1 cellular context compared by ENCODE assay signal in genomic region chr19:17996826-17997316, GRCh38.
TF ChIP-seq lines count a peak whose summit lies in the region.

No MANE protein-coding gene starts in this region.

TF ChIP-seq in H1, 55 proteins besides CTCF, POLR2A, EP300 and RAD21 (continued from another document):
- 0 out of 4 replicates have a peak, but pooled peaks of 1 of the 2 experiments have one; percentile 45 for TF ChIP-seq SIN3A (conservative IDR thresholded peaks at IDR 0.05 in 1 of 2, IDR thresholded peaks at IDR 0.05 in 1 of 2; ENCODE audit: low read depth in 1 of 2, low read length in 2 of 2)
- no peak for TF ChIP-seq ATF2 (IDR thresholded peaks at IDR 0.05; ENCODE audit: low read length)
- no peak for TF ChIP-seq YY1 (IDR thresholded peaks at IDR 0.05; ENCODE audit: low read depth, low read length)
- no peak for TF ChIP-seq CHD2 (IDR thresholded peaks at IDR 0.05; ENCODE audit: low read length)
- TF ChIP-seq TAF1 (IDR thresholded peaks at IDR 0.05; ENCODE audit: low read depth, low read length): no peak
- no peak for TF ChIP-seq RNF2 (IDR thresholded peaks at IDR 0.05; ENCODE audit: borderline replicate concordance, low read depth, low read length, missing control alignments, poor library complexity, severe bottlenecking)
- no peak for TF ChIP-seq ASH2L (IDR thresholded peaks at IDR 0.05; ENCODE audit: low read length)
- TF ChIP-seq ZNF274 (IDR thresholded peaks at IDR 0.05; ENCODE audit: borderline replicate concordance, extremely low read depth, low read length): no peak
- TF ChIP-seq PHF8 (conservative IDR thresholded peaks at IDR 0.05; ENCODE audit: low read depth, low read length): no peak
- no peak for TF ChIP-seq SP2 (IDR thresholded peaks at IDR 0.05; ENCODE audit: low read length)
- no peak for TF ChIP-seq GABPA (IDR thresholded peaks at IDR 0.05; ENCODE audit: borderline replicate concordance, insufficient read depth, low read length)
- TF ChIP-seq TEAD4 (IDR thresholded peaks at IDR 0.05; ENCODE audit: low read depth, low read length): no peak
- no peak for TF ChIP-seq SUZ12 (IDR thresholded peaks at IDR 0.05; ENCODE audit: low read length)
- TF ChIP-seq POU5F1 (IDR thresholded peaks at IDR 0.05; ENCODE audit: low read depth, low read length): no peak
- TF ChIP-seq MAX (IDR thresholded peaks at IDR 0.05): no peak
- TF ChIP-seq TAF7 (optimal IDR thresholded peaks at IDR 0.05; ENCODE audit: borderline replicate concordance, low read depth, low read length): no peak
- no peak for TF ChIP-seq ATF3 (IDR thresholded peaks at IDR 0.05; ENCODE audit: insufficient read depth, low read depth, low read length)
- TF ChIP-seq HDAC2 (IDR thresholded peaks at IDR 0.05; ENCODE audit: borderline replicate concordance in 1 of 2, low read depth in 2 of 2, low read length in 2 of 2): no peak; a peak in 1 of 4 replicates
- no peak for TF ChIP-seq TBP (IDR thresholded peaks at IDR 0.05; ENCODE audit: low read depth, low read length)
- no peak for TF ChIP-seq KDM4A (IDR thresholded peaks at IDR 0.05; ENCODE audit: low read depth, low read length, severe bottlenecking)
- TF ChIP-seq CREB1 (IDR thresholded peaks at IDR 0.05): 0 out of 2 replicates have a peak, but pooled peaks have one; percentile 29
- 0 out of 2 replicates have a peak, but pooled peaks have one; percentile 22 for TF ChIP-seq CEBPB (IDR thresholded peaks at IDR 0.05; ENCODE audit: low read depth, low read length)
- TF ChIP-seq JUN (IDR thresholded peaks at IDR 0.05; ENCODE audit: low read depth, low read length): no peak
- no peak for TF ChIP-seq SRF (IDR thresholded peaks at IDR 0.05; ENCODE audit: low read depth, low read length)
- TF ChIP-seq BACH1 (IDR thresholded peaks at IDR 0.05; ENCODE audit: low read length): peak; percentile 44; the same call in 1 of the 2 replicates
- no peak for TF ChIP-seq USF2 (IDR thresholded peaks at IDR 0.05; ENCODE audit: low read length)
- TF ChIP-seq TCF12 (IDR thresholded peaks at IDR 0.05; ENCODE audit: low read depth, low read length): no peak
- TF ChIP-seq RFX5 (IDR thresholded peaks at IDR 0.05; ENCODE audit: borderline replicate concordance, low read depth, low read length): no peak
- TF ChIP-seq GTF2F1 (IDR thresholded peaks at IDR 0.05; ENCODE audit: borderline replicate concordance, low read depth, low read length): no peak
- TF ChIP-seq EGR1 (IDR thresholded peaks at IDR 0.05; ENCODE audit: borderline replicate concordance, low read depth, low read length): no peak
